ENCODE assay signal across 1 cellular context in genomic region chr19:55389386-55390317, GRCh38.
A peak's percentile ranks its signal among the peaks of the same experiment; 100 is the strongest.
TF ChIP-seq lines count a peak whose summit lies in the region.

No MANE protein-coding gene starts in this region.

TF ChIP-seq in WTC11, 78 proteins besides CTCF, POLR2A, EP300 and RAD21 (continued from another document):
- TF ChIP-seq ARID4B (CRISPR knock-in tag; IDR thresholded peaks at IDR 0.05; ENCODE audit: borderline replicate concordance) (peak; percentile 35; the same call in 1 of the 2 replicates), ZNF138 (CRISPR knock-in tag; conservative IDR thresholded peaks at IDR 0.05) (no peak), ZNF416 (CRISPR knock-in tag; IDR thresholded peaks at IDR 0.05) (no peak), RORB (CRISPR knock-in tag; IDR thresholded peaks at IDR 0.05) (no peak)
